In the genomic region with DNA sequence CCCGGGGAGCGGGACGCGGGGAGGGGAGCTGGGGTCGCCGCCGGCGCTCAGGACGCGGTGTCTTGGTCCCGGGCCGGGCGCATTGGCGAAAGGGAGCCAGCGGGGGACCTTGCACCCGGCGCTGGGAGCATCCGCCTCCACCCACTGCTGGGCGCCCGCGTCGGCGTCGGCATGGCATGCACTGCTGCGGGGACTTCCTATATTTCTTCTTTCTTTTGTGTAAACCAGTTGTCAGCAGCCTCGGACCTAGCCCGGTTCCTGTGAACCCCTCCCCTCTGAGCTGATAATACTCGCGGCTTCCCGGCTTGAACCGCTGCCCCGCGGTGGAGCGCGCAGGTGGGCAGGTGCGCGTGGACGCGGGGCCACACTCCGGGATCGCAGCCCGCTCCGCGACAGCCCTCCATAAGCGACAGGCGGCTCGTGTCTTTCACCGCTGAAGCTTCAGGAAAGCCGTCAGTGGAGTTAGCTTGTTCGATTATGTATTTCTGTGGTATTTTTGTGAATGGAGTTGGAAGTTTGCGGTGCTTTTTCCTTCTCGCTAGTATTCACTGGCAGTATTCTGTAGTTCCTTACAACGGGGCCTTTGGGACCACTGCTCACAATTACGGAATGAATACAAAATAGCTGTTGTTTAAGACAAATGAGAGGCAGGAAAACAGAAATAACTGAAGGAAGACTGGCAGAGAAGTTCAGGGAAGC, we compare ENCODE assay signal across 1 cellular context.
A peak's percentile ranks its signal among the peaks of the same experiment; 100 is the strongest.
TF ChIP-seq lines count a peak whose summit lies in the region.

No MANE protein-coding gene starts in this region.

TF ChIP-seq in HEK293, 187 proteins besides CTCF, POLR2A, EP300 and RAD21 (continued from another document):
- TF ChIP-seq, protein P1, sequence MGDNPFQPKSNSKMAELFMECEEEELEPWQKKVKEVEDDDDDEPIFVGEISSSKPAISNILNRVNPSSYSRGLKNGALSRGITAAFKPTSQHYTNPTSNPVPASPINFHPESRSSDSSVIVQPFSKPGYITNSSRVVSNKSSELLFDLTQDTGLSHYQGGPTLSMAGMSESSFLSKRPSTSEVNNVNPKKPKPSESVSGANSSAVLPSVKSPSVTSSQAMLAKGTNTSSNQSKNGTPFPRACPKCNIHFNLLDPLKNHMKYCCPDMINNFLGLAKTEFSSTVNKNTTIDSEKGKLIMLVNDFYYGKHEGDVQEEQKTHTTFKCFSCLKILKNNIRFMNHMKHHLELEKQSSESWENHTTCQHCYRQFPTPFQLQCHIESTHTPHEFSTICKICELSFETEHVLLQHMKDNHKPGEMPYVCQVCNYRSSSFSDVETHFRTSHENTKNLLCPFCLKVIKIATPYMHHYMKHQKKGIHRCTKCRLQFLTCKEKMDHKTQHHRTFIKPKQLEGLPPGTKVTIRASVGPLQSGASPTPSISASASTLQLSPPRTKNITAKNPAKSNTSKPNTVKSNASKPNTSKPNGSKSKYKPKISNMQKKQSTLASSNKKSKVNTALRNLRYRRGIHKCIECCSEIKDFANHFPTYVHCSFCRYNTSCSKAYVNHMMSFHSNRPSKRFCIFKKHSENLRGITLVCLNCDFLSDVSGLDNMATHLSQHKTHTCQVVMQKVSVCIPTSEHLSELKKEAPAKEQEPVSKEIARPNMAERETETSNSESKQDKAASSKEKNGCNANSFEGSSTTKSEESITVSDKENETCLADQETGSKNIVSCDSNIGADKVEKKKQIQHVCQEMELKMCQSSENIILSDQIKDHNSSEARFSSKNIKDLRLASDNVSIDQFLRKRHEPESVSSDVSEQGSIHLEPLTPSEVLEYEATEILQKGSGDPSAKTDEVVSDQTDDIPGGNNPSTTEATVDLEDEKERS (tag by site-specific recombination; IDR thresholded peaks at IDR 0.05), result no peak
- peak; percentile 35; the same call in 1 of the 2 replicates for TF ChIP-seq ZBTB17 (tag by site-specific recombination; IDR thresholded peaks at IDR 0.05)
- TF ChIP-seq ZNF837 (tag by site-specific recombination; IDR thresholded peaks at IDR 0.05), result no peak
- no peak for TF ChIP-seq HOXC10 (CRISPR knock-in tag; IDR thresholded peaks at IDR 0.05)
- no peak for TF ChIP-seq ZNF544 (tag by site-specific recombination; IDR thresholded peaks at IDR 0.05)
- TF ChIP-seq ZNF24 (tag by site-specific recombination; IDR thresholded peaks at IDR 0.05), result no peak
- no peak for TF ChIP-seq ZNF132 (tag by site-specific recombination; IDR thresholded peaks at IDR 0.05; ENCODE audit: borderline replicate concordance)
- TF ChIP-seq, protein P2, sequence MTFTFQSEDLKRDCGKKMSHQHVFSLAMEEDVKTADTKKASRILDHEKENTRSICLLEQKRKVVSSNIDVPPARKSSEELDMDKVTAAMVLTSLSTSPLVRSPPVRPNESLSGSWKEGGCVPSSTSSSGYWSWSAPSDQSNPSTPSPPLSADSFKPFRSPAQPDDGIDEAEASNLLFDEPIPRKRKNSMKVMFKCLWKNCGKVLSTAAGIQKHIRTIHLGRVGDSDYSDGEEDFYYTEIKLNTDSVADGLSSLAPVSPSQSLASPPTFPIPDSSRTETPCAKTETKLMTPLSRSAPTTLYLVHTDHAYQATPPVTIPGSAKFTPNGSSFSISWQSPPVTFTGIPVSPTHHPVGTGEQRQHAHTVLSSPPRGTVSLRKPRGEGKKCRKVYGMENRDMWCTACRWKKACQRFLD (tag by site-specific recombination; IDR thresholded peaks at IDR 0.05), result no peak
- no peak for TF ChIP-seq ZNF112 (tag by site-specific recombination; IDR thresholded peaks at IDR 0.05)
- TF ChIP-seq ZIC2 (tag by site-specific recombination; IDR thresholded peaks at IDR 0.05), result peak; percentile 84
- peak; percentile 56; the same call in 1 of the 2 replicates for TF ChIP-seq GLIS2 (tag by site-specific recombination; IDR thresholded peaks at IDR 0.05)
- no peak for TF ChIP-seq ZNF239 (tag by site-specific recombination; IDR thresholded peaks at IDR 0.05)
- TF ChIP-seq ZNF423 (tag by site-specific recombination; IDR thresholded peaks at IDR 0.05), result peak; percentile 46; the same call in 1 of the 2 replicates
- TF ChIP-seq, protein P3, sequence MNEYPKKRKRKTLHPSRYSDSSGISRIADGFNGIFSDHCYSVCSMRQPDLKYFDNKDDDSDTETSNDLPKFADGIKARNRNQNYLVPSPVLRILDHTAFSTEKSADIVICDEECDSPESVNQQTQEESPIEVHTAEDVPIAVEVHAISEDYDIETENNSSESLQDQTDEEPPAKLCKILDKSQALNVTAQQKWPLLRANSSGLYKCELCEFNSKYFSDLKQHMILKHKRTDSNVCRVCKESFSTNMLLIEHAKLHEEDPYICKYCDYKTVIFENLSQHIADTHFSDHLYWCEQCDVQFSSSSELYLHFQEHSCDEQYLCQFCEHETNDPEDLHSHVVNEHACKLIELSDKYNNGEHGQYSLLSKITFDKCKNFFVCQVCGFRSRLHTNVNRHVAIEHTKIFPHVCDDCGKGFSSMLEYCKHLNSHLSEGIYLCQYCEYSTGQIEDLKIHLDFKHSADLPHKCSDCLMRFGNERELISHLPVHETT (tag by site-specific recombination; IDR thresholded peaks at IDR 0.05), result no peak
- TF ChIP-seq ZNF23 (tag by site-specific recombination; IDR thresholded peaks at IDR 0.05; ENCODE audit: borderline replicate concordance), result no peak
- TF ChIP-seq, protein P4, sequence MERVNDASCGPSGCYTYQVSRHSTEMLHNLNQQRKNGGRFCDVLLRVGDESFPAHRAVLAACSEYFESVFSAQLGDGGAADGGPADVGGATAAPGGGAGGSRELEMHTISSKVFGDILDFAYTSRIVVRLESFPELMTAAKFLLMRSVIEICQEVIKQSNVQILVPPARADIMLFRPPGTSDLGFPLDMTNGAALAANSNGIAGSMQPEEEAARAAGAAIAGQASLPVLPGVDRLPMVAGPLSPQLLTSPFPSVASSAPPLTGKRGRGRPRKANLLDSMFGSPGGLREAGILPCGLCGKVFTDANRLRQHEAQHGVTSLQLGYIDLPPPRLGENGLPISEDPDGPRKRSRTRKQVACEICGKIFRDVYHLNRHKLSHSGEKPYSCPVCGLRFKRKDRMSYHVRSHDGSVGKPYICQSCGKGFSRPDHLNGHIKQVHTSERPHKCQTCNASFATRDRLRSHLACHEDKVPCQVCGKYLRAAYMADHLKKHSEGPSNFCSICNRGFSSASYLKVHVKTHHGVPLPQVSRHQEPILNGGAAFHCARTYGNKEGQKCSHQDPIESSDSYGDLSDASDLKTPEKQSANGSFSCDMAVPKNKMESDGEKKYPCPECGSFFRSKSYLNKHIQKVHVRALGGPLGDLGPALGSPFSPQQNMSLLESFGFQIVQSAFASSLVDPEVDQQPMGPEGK (tag by site-specific recombination; IDR thresholded peaks at IDR 0.05), result peak; percentile 52
- TF ChIP-seq ZBTB20 (tag by site-specific recombination; IDR thresholded peaks at IDR 0.05), result peak; percentile 81; the same call in 1 of the 2 replicates
- TF ChIP-seq YY1 (tag by site-specific recombination; IDR thresholded peaks at IDR 0.05), result 0 out of 2 replicates have a peak, but pooled peaks have one; percentile 4
- TF ChIP-seq ZNF600 (tag by site-specific recombination; IDR thresholded peaks at IDR 0.05), result 0 out of 2 replicates have a peak, but pooled peaks have one; percentile 33
- peak; percentile 82 for TF ChIP-seq ZBTB8A (tag by site-specific recombination; IDR thresholded peaks at IDR 0.05)
- TF ChIP-seq ZXDB (tag by site-specific recombination; IDR thresholded peaks at IDR 0.05), result 0 out of 2 replicates have a peak, but pooled peaks have one; percentile 32
- TF ChIP-seq, protein P5, sequence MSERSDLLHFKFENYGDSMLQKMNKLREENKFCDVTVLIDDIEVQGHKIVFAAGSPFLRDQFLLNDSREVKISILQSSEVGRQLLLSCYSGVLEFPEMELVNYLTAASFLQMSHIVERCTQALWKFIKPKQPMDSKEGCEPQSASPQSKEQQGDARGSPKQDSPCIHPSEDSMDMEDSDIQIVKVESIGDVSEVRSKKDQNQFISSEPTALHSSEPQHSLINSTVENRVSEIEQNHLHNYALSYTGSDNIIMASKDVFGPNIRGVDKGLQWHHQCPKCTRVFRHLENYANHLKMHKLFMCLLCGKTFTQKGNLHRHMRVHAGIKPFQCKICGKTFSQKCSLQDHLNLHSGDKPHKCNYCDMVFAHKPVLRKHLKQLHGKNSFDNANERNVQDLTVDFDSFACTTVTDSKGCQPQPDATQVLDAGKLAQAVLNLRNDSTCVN (tag by site-specific recombination; optimal IDR thresholded peaks at IDR 0.05), result peak; percentile 93
- peak; percentile 57 for TF ChIP-seq ZNF335 (tag by site-specific recombination; conservative IDR thresholded peaks at IDR 0.05)
- TF ChIP-seq, protein P6, sequence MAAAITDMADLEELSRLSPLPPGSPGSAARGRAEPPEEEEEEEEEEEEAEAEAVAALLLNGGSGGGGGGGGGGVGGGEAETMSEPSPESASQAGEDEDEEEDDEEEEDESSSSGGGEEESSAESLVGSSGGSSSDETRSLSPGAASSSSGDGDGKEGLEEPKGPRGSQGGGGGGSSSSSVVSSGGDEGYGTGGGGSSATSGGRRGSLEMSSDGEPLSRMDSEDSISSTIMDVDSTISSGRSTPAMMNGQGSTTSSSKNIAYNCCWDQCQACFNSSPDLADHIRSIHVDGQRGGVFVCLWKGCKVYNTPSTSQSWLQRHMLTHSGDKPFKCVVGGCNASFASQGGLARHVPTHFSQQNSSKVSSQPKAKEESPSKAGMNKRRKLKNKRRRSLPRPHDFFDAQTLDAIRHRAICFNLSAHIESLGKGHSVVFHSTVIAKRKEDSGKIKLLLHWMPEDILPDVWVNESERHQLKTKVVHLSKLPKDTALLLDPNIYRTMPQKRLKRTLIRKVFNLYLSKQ (tag by site-specific recombination; IDR thresholded peaks at IDR 0.05; ENCODE audit: borderline replicate concordance), result no peak
- no peak for TF ChIP-seq ZNF530 (tag by site-specific recombination; IDR thresholded peaks at IDR 0.05; ENCODE audit: low read depth)
- no peak for TF ChIP-seq ZNF561 (tag by site-specific recombination; IDR thresholded peaks at IDR 0.05; ENCODE audit: borderline replicate concordance)
- TF ChIP-seq KLF7 (tag by site-specific recombination; IDR thresholded peaks at IDR 0.05; ENCODE audit: borderline replicate concordance), result no peak
- TF ChIP-seq ZNF768 (tag by site-specific recombination; IDR thresholded peaks at IDR 0.05), result no peak
- TF ChIP-seq KLF1 (tag by site-specific recombination; IDR thresholded peaks at IDR 0.05), result no peak
- TF ChIP-seq ZFHX2 (tag by site-specific recombination; conservative IDR thresholded peaks at IDR 0.05), result peak; percentile 68
- TF ChIP-seq GLIS1 (tag by site-specific recombination; IDR thresholded peaks at IDR 0.05), result no peak; the same call in 1 of the 2 replicates
- TF ChIP-seq ZNF624 (tag by site-specific recombination; IDR thresholded peaks at IDR 0.05), result no peak
- TF ChIP-seq, protein P7, sequence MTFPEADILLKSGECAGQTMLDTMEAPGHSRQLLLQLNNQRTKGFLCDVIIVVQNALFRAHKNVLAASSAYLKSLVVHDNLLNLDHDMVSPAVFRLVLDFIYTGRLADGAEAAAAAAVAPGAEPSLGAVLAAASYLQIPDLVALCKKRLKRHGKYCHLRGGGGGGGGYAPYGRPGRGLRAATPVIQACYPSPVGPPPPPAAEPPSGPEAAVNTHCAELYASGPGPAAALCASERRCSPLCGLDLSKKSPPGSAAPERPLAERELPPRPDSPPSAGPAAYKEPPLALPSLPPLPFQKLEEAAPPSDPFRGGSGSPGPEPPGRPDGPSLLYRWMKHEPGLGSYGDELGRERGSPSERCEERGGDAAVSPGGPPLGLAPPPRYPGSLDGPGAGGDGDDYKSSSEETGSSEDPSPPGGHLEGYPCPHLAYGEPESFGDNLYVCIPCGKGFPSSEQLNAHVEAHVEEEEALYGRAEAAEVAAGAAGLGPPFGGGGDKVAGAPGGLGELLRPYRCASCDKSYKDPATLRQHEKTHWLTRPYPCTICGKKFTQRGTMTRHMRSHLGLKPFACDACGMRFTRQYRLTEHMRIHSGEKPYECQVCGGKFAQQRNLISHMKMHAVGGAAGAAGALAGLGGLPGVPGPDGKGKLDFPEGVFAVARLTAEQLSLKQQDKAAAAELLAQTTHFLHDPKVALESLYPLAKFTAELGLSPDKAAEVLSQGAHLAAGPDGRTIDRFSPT (tag by site-specific recombination; IDR thresholded peaks at IDR 0.05), result 0 out of 2 replicates have a peak, but pooled peaks have one; percentile 17
- TF ChIP-seq ZNF433 (tag by site-specific recombination; IDR thresholded peaks at IDR 0.05; ENCODE audit: low read depth), result no peak
- no peak for TF ChIP-seq MEIS1 (CRISPR knock-in tag; IDR thresholded peaks at IDR 0.05; ENCODE audit: borderline replicate concordance)
- TF ChIP-seq HOXD13 (CRISPR knock-in tag; IDR thresholded peaks at IDR 0.05; ENCODE audit: borderline replicate concordance), result no peak
- TF ChIP-seq, protein P8, sequence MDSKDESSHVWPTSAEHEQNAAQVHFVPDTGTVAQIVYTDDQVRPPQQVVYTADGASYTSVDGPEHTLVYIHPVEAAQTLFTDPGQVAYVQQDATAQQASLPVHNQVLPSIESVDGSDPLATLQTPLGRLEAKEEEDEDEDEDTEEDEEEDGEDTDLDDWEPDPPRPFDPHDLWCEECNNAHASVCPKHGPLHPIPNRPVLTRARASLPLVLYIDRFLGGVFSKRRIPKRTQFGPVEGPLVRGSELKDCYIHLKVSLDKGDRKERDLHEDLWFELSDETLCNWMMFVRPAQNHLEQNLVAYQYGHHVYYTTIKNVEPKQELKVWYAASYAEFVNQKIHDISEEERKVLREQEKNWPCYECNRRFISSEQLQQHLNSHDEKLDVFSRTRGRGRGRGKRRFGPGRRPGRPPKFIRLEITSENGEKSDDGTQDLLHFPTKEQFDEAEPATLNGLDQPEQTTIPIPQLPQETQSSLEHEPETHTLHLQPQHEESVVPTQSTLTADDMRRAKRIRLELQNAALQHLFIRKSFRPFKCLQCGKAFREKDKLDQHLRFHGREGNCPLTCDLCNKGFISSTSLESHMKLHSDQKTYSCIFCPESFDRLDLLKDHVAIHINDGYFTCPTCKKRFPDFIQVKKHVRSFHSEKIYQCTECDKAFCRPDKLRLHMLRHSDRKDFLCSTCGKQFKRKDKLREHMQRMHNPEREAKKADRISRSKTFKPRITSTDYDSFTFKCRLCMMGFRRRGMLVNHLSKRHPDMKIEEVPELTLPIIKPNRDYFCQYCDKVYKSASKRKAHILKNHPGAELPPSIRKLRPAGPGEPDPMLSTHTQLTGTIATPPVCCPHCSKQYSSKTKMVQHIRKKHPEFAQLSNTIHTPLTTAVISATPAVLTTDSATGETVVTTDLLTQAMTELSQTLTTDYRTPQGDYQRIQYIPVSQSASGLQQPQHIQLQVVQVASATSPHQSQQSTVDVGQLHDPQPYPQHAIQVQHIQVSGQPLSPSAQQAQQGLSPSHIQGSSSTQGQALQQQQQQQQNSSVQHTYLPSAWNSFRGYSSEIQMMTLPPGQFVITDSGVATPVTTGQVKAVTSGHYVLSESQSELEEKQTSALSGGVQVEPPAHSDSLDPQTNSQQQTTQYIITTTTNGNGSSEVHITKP (tag by site-specific recombination; IDR thresholded peaks at IDR 0.05), result peak; percentile 84
- TF ChIP-seq ZNF169 (tag by site-specific recombination; IDR thresholded peaks at IDR 0.05), result no peak
- no peak for TF ChIP-seq ZNF548 (tag by site-specific recombination; IDR thresholded peaks at IDR 0.05)
- TF ChIP-seq, protein P9, sequence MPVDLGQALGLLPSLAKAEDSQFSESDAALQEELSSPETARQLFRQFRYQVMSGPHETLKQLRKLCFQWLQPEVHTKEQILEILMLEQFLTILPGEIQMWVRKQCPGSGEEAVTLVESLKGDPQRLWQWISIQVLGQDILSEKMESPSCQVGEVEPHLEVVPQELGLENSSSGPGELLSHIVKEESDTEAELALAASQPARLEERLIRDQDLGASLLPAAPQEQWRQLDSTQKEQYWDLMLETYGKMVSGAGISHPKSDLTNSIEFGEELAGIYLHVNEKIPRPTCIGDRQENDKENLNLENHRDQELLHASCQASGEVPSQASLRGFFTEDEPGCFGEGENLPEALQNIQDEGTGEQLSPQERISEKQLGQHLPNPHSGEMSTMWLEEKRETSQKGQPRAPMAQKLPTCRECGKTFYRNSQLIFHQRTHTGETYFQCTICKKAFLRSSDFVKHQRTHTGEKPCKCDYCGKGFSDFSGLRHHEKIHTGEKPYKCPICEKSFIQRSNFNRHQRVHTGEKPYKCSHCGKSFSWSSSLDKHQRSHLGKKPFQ (tag by site-specific recombination; IDR thresholded peaks at IDR 0.05), result no peak
- no peak for TF ChIP-seq ZNF560 (tag by site-specific recombination; IDR thresholded peaks at IDR 0.05; ENCODE audit: borderline replicate concordance)
